ENCODE assay signal across 16 cellular contexts in genomic region chr13:38417241-38417640, GRCh38.
DNase-seq lines count a peak whose midpoint lies in the region; ATAC-seq, FAIRE-seq and TF ChIP-seq lines count a peak whose summit lies in the region.
"Had no signal": no experiment of that assay in that cellular context is flagged by ENCODE, and none has a peak within 500 bp of the region (broad histone marks: within the 10 kb centered on the region; RNA-seq: fewer than 3 reads in every experiment).

No MANE protein-coding gene starts in this region.

- H3K4me1 ChIP-seq in RWPE2 (ENCODE audit: insufficient read depth, poor library complexity, severe bottlenecking) (peaks cover 37% of the 10 kb centered on the region), keratinocyte (ENCODE audit: control insufficient read depth, extremely low read depth, insufficient read depth, low read length) (peaks cover 12% of the 10 kb centered on the region), heart right ventricle (peaks cover 0 to 25% (median 0%) of the 10 kb centered on the region in 9 donors)
- H3K4me1 ChIP-seq: Caco-2, HAP-1 had no signal

- H3K4me3 ChIP-seq in RWPE2 (ENCODE audit: severe bottlenecking) (no peak overlapping the region), fibroblast of mammary gland (ENCODE audit: control insufficient read depth, low read depth, low read length) (no peak overlapping the region), keratinocyte (ENCODE audit: control insufficient read depth in 2 of 3, extremely low read depth in 1 of 3, insufficient read depth in 2 of 3, low read depth in 1 of 3, low read length in 3 of 3) (no peak overlapping the region), heart right ventricle (no peak overlapping the region)
- H3K4me3 ChIP-seq: GM23248, HAP-1 had no signal

- H4K20me1 ChIP-seq in keratinocyte (ENCODE audit: control insufficient read depth, extremely low read depth, insufficient read depth, low read length): no peaks in the 10 kb centered on the region

- WGBS in heart right ventricle, 2 donors: 97% methylated on average over 1 of the region's 1 CpG

- DNase-seq in HCEC 1CT (peak; percentile 42), RWPE2 (ENCODE audit: low spot score) (no peak), fibroblast of mammary gland (ENCODE audit: low read depth) (peak; percentile 31), keratinocyte (ENCODE audit: low read depth, low spot score) (no peak), heart right ventricle (no peak)
- DNase-seq in activated T-cell treated with anti-CD3 and anti-CD28 coated beads, Interleukin-2, amount 50 U/mL, for 48 hours: no peak
- no peak for DNase-seq in activated CD4-positive, alpha-beta T cell treated with anti-CD3 and anti-CD28 coated beads, Interleukin-2, amount 50 U/mL, for 4 hours
- DNase-seq: CD4-positive, alpha-beta T cell; GDM1 had no signal

- intact Hi-C loops in heart right ventricle (cut with DNase I): no loop called here

- peak overlapping the region; percentile 29 for H3K4me2 ChIP-seq in keratinocyte (ENCODE audit: control insufficient read depth, extremely low read depth, insufficient read depth, low read depth, low read length)

- H3K36me3 ChIP-seq in RWPE2 (ENCODE audit: low read depth): no peaks in the 10 kb centered on the region
- no peaks in the 10 kb centered on the region for H3K36me3 ChIP-seq in keratinocyte (ENCODE audit: control insufficient read depth in 2 of 2, extremely low read depth in 1 of 2, insufficient read depth in 2 of 2, low read length in 2 of 2)
- no peaks in the 10 kb centered on the region for H3K36me3 ChIP-seq in heart right ventricle
- H3K36me3 ChIP-seq: HAP-1 had no signal

- TF ChIP-seq CTCF in RWPE2 (IDR thresholded peaks at IDR 0.05; ENCODE audit: poor library complexity, severe bottlenecking) (no peak), fibroblast of mammary gland (conservative IDR thresholded peaks at IDR 0.05; ENCODE audit: control insufficient read depth, insufficient read depth, low read depth, low read length) (no peak), keratinocyte (optimal IDR thresholded peaks at IDR 0.05 in 1 of 3, IDR thresholded peaks at IDR 0.05 in 1 of 3, conservative IDR thresholded peaks at IDR 0.05 in 1 of 3; ENCODE audit: extremely low read depth in 1 of 3, insufficient read depth in 2 of 3, low read length in 3 of 3) (no peak), heart right ventricle (IDR thresholded peaks at IDR 0.05) (no peak)

- H3K27ac ChIP-seq in RWPE2 (ENCODE audit: poor library complexity, severe bottlenecking): peak overlapping the region; percentile 63
- peak overlapping the region; percentile 31 for H3K27ac ChIP-seq in keratinocyte (ENCODE audit: control insufficient read depth, insufficient read depth, low read length)
- H3K27ac ChIP-seq in heart right ventricle: no peak overlapping the region
- H3K27ac ChIP-seq: C4-2B, GM23248 had no signal

- no peaks in the 10 kb centered on the region for H3K27me3 ChIP-seq in RWPE2 (ENCODE audit: insufficient read depth, poor library complexity, severe bottlenecking)
- H3K27me3 ChIP-seq in keratinocyte (ENCODE audit: control insufficient read depth, extremely low read depth, insufficient read depth, low read length): no peaks in the 10 kb centered on the region
- no peaks in the 10 kb centered on the region for H3K27me3 ChIP-seq in heart right ventricle

- dilution Hi-C loops in keratinocyte (cut with MboI; ENCODE audit: extremely low pct_ligation_motif_present, low sequenced_read_pairs): no loop called here

- ATAC-seq in RWPE2 (ENCODE audit: low read depth) (peak; percentile 44; the same call in 1 of the 3 replicates), heart right ventricle (no peak)

- H2AFZ ChIP-seq in keratinocyte (ENCODE audit: control insufficient read depth, low read length): no peak overlapping the region
- H2AFZ ChIP-seq: GM23248 had no signal

- H3K9me3 ChIP-seq in RWPE2 (ENCODE audit: severe bottlenecking): no peaks in the 10 kb centered on the region
- no peaks in the 10 kb centered on the region for H3K9me3 ChIP-seq in keratinocyte (ENCODE audit: control insufficient read depth, low read depth, low read length)
- H3K9me3 ChIP-seq in heart right ventricle: peaks cover 0 to 12% (median 0%) of the 10 kb centered on the region in 11 donors
- H3K9me3 ChIP-seq: Caco-2, HAP-1 had no signal

- no peak overlapping the region for H3K9ac ChIP-seq in keratinocyte (ENCODE audit: control insufficient read depth, extremely low read depth, insufficient read depth, low read length)
- H3K9ac ChIP-seq: GM23248 had no signal

- no peaks in the 10 kb centered on the region for H3K79me2 ChIP-seq in keratinocyte (ENCODE audit: control insufficient read depth, insufficient read depth, low read length)

- no peaks in the 10 kb centered on the region for H3K9me1 ChIP-seq in keratinocyte (ENCODE audit: control insufficient read depth, extremely low read depth, insufficient read depth, low read length)

- FAIRE-seq in keratinocyte (lab: Jason Lieb, UNC): no peak
- FAIRE-seq: A204.1, GM12892, HTR-8/SVneo had no signal

Comparison
In these comparisons a context has a peak if more than half of its experiments do, and no peak if none do; other contexts are left out.
1. DNase-seq: peak in HCEC 1CT (single experiment) and fibroblast of mammary gland (single experiment); none in RWPE2 (single experiment), keratinocyte (single experiment), activated T-cell treated with anti-CD3 and anti-CD28 coated beads, Interleukin-2, amount 50 U/mL, for 48 hours (0 of 2), heart right ventricle (0 of 2) and activated CD4-positive, alpha-beta T cell treated with anti-CD3 and anti-CD28 coated beads, Interleukin-2, amount 50 U/mL, for 4 hours (0 of 2).
2. H3K27ac ChIP-seq: peak in RWPE2 (single experiment) and keratinocyte (single experiment); none in heart right ventricle (0 of 10).